In the genomic region with DNA sequence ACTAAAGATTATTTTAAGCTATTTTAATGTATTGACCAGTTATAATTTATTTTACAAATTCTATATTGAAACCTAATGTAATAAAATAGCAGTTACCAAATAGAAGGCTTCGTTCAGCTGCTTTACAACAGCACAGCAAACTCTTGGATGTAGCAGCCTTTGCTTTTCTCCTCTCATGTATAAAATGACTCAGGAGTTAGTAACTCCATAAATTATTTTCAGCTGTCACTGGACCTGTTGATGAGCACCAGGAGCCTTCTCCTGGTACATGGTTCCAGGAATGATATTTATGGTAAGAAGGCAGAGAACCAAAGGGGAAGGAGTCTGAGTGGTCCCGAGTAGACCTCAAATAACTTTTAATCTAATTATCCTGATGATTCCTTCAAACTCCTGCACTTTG, we compare ENCODE assay signal across 22 cellular contexts.
"Had no signal": no experiment of that assay in that cellular context is flagged by ENCODE, and none has a peak within 500 bp of the region (broad histone marks: within the 10 kb centered on the region; RNA-seq: fewer than 3 reads in every experiment).

No MANE protein-coding gene starts in this region.

- H3K36me3 ChIP-seq: lower lobe of right lung, neural progenitor cell, pancreas, sigmoid colon, spleen, suprapubic skin, upper lobe of left lung had no signal

- H3K4me3 Mint-ChIP-seq: activated CD4-positive, alpha-beta T cell treated with anti-CD3 and anti-CD28 coated beads, Interleukin-2, amount 10 ng/mL, durations not matched to agents 24 days and 14 days; activated CD8-positive, alpha-beta T cell treated with anti-CD3 and anti-CD28 coated beads, Interleukin-2, amount 10 ng/mL, durations not matched to agents 7 days and 5 days; activated naive CD8-positive, alpha-beta T cell; activated T-cell treated with anti-CD3 and anti-CD28 coated beads, Interleukin-2, amount 50 U/mL, for 72 hours; dendritic cell treated with granulocyte-macrophage colony-stimulating factor and Interleukin-4, amounts not matched to agents 40 ng/mL and 50 ng/mL, for 4 days; neural progenitor cell; stimulated activated naive CD8-positive, alpha-beta T cell treated with anti-CD3 and anti-CD28 coated beads, Interleukin-15, Interleukin-2, amounts not matched to agents 100 ng/mL and 50 ng/mL, for 24 hours; WTC11 had no signal

- H3K9me3 ChIP-seq: breast epithelium, lower lobe of right lung, pancreas, sigmoid colon, suprapubic skin, upper lobe of left lung had no signal

- H3K9me3 Mint-ChIP-seq: activated CD4-positive, alpha-beta T cell treated with anti-CD3 and anti-CD28 coated beads, Interleukin-2, amount 10 ng/mL, durations not matched to agents 24 days and 14 days; dendritic cell treated with granulocyte-macrophage colony-stimulating factor and Interleukin-4, amounts not matched to agents 40 ng/mL and 50 ng/mL, for 4 days; neural progenitor cell had no signal

- H3K27ac Mint-ChIP-seq: activated CD4-positive, alpha-beta T cell treated with anti-CD3 and anti-CD28 coated beads, Interleukin-2, amount 10 ng/mL, durations not matched to agents 24 days and 14 days; activated CD8-positive, alpha-beta T cell treated with anti-CD3 and anti-CD28 coated beads, Interleukin-2, amount 10 ng/mL, durations not matched to agents 7 days and 5 days; activated naive CD8-positive, alpha-beta T cell; activated T-cell treated with anti-CD3 and anti-CD28 coated beads, Interleukin-2, amount 50 U/mL, for 72 hours; dendritic cell treated with granulocyte-macrophage colony-stimulating factor and Interleukin-4, amounts not matched to agents 40 ng/mL and 50 ng/mL, for 4 days; neural progenitor cell; stimulated activated naive CD8-positive, alpha-beta T cell treated with anti-CD3 and anti-CD28 coated beads, Interleukin-15, Interleukin-2, amounts not matched to agents 100 ng/mL and 50 ng/mL, for 24 hours; WTC11 had no signal

- H3K4me1 Mint-ChIP-seq: activated CD4-positive, alpha-beta T cell treated with anti-CD3 and anti-CD28 coated beads, Interleukin-2, amount 10 ng/mL, durations not matched to agents 24 days and 14 days; neural progenitor cell; WTC11 had no signal

- H3K4me3 ChIP-seq: breast epithelium, lower lobe of right lung, neural progenitor cell, pancreas, sigmoid colon, suprapubic skin, upper lobe of left lung had no signal

- H3K4me2 ChIP-seq: neural progenitor cell had no signal

- ATAC-seq: activated CD8-positive, alpha-beta T cell treated with anti-CD3 and anti-CD28 coated beads, Interleukin-2, amount 10 ng/mL, durations not matched to agents 7 days and 5 days; activated T-cell treated with anti-CD3 and anti-CD28 coated beads, Interleukin-2, amount 50 U/mL, for 72 hours; lower lobe of right lung; pancreas; WTC11 had no signal

- H3K27me3 Mint-ChIP-seq: activated CD4-positive, alpha-beta T cell treated with anti-CD3 and anti-CD28 coated beads, Interleukin-2, amount 10 ng/mL, durations not matched to agents 24 days and 14 days; activated naive CD8-positive, alpha-beta T cell; dendritic cell treated with granulocyte-macrophage colony-stimulating factor and Interleukin-4, amounts not matched to agents 40 ng/mL and 50 ng/mL, for 4 days; stimulated activated naive CD8-positive, alpha-beta T cell treated with anti-CD3 and anti-CD28 coated beads, Interleukin-15, Interleukin-2, amounts not matched to agents 100 ng/mL and 50 ng/mL, for 24 hours had no signal

- H3K9ac ChIP-seq: neural progenitor cell had no signal

- H2AFZ ChIP-seq: neural progenitor cell had no signal

- H3K27me3 ChIP-seq: breast epithelium, neural progenitor cell, pancreas, sigmoid colon, spleen, suprapubic skin, upper lobe of left lung had no signal

- H3K27ac ChIP-seq: breast epithelium, lower lobe of right lung, neural progenitor cell, pancreas, sigmoid colon, spleen, suprapubic skin, upper lobe of left lung had no signal

- H3K4me1 ChIP-seq: breast epithelium, lower lobe of right lung, neural progenitor cell, pancreas, sigmoid colon, spleen, suprapubic skin, upper lobe of left lung had no signal

- H3K36me3 Mint-ChIP-seq: activated naive CD8-positive, alpha-beta T cell; neural progenitor cell; WTC11 had no signal

- DNase-seq: activated CD4-positive, alpha-beta T cell treated with anti-CD3 and anti-CD28 coated beads, Interleukin-2, amount 10 ng/mL, durations not matched to agents 24 days and 14 days; activated CD8-positive, alpha-beta memory T cell treated with anti-CD3 and anti-CD28 coated beads, Interleukin-2, amount 50 U/mL, for 4 hours; activated CD8-positive, alpha-beta T cell treated with anti-CD3 and anti-CD28 coated beads, Interleukin-2, amount 10 ng/mL, durations not matched to agents 7 days and 5 days; activated gamma-delta T cell treated with Interleukin-2 at 50 U/mL for 16 hours; activated T-cell treated with anti-CD3 and anti-CD28 coated beads, Interleukin-2, amount 50 U/mL, for 72 hours; cerebellar nuclear complex; effector memory CD4-positive, alpha-beta T cell; kidney; lower lobe of right lung; midbrain; pancreas; sigmoid colon; spleen; SW 1271; upper lobe of left lung had no signal
